ENCODE assay signal across 1 cellular context in the genomic region with DNA sequence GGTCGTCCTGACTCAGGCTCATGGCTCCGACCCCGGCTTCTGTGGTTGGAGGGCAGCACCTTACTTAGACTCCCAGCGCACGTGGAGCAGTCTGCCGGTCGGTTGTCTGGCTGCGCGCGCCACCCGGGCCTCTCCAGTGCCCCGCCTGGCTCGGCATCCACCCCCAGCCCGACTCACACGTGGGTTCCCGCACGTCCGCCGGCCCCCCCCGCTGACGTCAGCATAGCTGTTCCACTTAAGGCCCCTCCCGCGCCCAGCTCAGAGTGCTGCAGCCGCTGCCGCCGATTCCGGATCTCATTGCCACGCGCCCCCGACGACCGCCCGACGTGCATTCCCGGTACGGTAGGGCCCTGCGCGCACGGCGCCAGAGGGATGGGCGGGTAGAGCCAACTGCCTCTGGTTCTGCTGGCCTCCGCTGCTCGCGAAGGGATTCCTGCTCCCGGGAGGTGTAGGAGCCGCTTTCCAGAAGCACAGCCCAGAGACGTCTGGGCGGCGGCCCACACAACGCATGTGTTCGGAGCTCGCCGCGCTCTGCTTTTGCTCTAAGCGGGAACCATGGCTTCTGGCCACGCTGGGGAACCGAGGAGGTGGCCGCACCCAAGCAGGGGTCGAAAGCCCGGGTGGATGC.
A peak's percentile ranks its signal among the peaks of the same experiment; 100 is the strongest.
TF ChIP-seq lines count a peak whose summit lies in the region.

Gene LDHA (plus strand): TSS at position 264 of the 628 bp plus-strand sequence. CDS start 2,280 bp downstream, outside the sequence.

TF ChIP-seq in HepG2, 621 proteins besides CTCF, POLR2A, EP300 and RAD21 (continued from another document and continues in another):
- TF ChIP-seq, protein P1, sequence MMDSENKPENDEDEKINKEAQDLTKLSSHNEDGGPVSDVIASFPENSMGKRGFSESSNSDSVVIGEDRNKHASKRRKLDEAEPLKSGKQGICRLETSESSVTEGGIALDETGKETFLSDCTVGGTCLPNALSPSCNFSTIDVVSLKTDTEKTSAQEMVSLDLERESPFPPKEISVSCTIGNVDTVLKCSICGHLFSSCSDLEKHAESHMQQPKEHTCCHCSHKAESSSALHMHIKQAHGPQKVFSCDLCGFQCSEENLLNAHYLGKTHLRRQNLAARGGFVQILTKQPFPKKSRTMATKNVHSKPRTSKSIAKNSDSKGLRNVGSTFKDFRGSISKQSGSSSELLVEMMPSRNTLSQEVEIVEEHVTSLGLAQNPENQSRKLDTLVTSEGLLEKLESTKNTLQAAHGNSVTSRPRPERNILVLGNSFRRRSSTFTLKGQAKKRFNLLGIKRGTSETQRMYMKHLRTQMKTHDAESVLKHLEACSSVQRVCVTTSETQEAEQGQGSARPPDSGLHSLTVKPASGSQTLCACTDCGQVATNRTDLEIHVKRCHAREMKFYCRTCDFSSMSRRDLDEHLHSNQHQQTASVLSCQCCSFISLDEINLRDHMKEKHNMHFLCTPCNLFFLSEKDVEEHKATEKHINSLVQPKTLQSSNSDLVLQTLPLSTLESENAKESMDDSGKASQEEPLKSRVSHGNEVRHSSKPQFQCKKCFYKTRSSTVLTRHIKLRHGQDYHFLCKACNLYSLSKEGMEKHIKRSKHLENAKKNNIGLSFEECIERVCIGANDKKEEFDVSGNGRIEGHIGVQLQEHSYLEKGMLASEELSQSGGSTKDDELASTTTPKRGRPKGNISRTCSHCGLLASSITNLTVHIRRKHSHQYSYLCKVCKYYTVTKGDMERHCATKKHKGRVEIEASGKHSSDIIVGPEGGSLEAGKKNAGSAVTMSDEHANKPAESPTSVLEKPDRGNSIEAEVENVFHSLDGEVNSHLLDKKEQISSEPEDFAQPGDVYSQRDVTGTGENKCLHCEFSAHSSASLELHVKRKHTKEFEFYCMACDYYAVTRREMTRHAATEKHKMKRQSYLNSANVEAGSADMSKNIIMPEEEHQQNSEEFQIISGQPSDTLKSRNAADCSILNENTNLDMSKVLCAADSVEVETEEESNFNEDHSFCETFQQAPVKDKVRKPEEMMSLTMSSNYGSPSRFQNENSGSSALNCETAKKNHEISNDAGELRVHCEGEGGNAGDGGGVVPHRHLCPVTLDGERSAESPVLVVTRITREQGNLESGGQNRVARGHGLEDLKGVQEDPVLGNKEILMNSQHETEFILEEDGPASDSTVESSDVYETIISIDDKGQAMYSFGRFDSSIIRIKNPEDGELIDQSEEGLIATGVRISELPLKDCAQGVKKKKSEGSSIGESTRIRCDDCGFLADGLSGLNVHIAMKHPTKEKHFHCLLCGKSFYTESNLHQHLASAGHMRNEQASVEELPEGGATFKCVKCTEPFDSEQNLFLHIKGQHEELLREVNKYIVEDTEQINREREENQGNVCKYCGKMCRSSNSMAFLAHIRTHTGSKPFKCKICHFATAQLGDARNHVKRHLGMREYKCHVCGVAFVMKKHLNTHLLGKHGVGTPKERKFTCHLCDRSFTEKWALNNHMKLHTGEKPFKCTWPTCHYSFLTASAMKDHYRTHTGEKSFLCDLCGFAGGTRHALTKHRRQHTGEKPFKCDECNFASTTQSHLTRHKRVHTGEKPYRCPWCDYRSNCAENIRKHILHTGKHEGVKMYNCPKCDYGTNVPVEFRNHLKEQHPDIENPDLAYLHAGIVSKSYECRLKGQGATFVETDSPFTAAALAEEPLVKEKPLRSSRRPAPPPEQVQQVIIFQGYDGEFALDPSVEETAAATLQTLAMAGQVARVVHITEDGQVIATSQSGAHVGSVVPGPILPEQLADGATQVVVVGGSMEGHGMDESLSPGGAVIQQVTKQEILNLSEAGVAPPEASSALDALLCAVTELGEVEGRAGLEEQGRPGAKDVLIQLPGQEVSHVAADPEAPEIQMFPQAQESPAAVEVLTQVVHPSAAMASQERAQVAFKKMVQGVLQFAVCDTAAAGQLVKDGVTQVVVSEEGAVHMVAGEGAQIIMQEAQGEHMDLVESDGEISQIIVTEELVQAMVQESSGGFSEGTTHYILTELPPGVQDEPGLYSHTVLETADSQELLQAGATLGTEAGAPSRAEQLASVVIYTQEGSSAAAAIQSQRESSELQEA (CRISPR knock-in tag; IDR thresholded peaks at IDR 0.05; ENCODE audit: not compliant biosample characterization) = peak; percentile 92
- TF ChIP-seq NR2F6 (IDR thresholded peaks at IDR 0.05) (0 out of 2 replicates have a peak, but pooled peaks have one; percentile 8), NR2F6 (CRISPR knock-in tag; IDR thresholded peaks at IDR 0.05) (peak; percentile 66), ZNF670 (CRISPR knock-in tag; IDR thresholded peaks at IDR 0.05; ENCODE audit: borderline replicate concordance) (peak; percentile 89; the same call in 1 of the 2 replicates), MXD4 (CRISPR knock-in tag; IDR thresholded peaks at IDR 0.05) (peak; percentile 99), TMF1 (CRISPR knock-in tag; IDR thresholded peaks at IDR 0.05; ENCODE audit: low read depth) (peak; percentile 98), CBFB (CRISPR knock-in tag; IDR thresholded peaks at IDR 0.05) (peak; percentile 76; the same call in 1 of the 2 replicates), PCBP1 (IDR thresholded peaks at IDR 0.05; ENCODE audit: borderline replicate concordance, low read depth, low read length) (0 out of 2 replicates have a peak, but pooled peaks have one; percentile 65), ZBTB1 (CRISPR knock-in tag; IDR thresholded peaks at IDR 0.05; ENCODE audit: borderline replicate concordance) (no peak), RARA (CRISPR knock-in tag; IDR thresholded peaks at IDR 0.05) (peak; percentile 73), HDAC6 (IDR thresholded peaks at IDR 0.05; ENCODE audit: low read depth, low read length) (0 out of 2 replicates have a peak, but pooled peaks have one; percentile 74), ZNF7 (CRISPR knock-in tag; IDR thresholded peaks at IDR 0.05) (no peak), ZMYM2 (CRISPR knock-in tag; IDR thresholded peaks at IDR 0.05) (peak; percentile 85), PRDM10 (CRISPR knock-in tag; IDR thresholded peaks at IDR 0.05; ENCODE audit: low read depth) (no peak), HES4 (CRISPR knock-in tag; IDR thresholded peaks at IDR 0.05; ENCODE audit: borderline replicate concordance) (peak; percentile 97), ZNF724P (CRISPR knock-in tag; IDR thresholded peaks at IDR 0.05; ENCODE audit: borderline replicate concordance) (no peak; the same call in 1 of the 2 replicates), RBM39 (IDR thresholded peaks at IDR 0.05; ENCODE audit: low read depth, low read length, poor library complexity, severe bottlenecking) (peak; percentile 100), NR2C2 (CRISPR knock-in tag; IDR thresholded peaks at IDR 0.05; ENCODE audit: borderline replicate concordance) (peak; percentile 45; the same call in 1 of the 2 replicates), ZNF468 (CRISPR knock-in tag; IDR thresholded peaks at IDR 0.05) (peak; percentile 92), ZNF878 (CRISPR knock-in tag; IDR thresholded peaks at IDR 0.05) (peak; percentile 100), NR3C1 (CRISPR knock-in tag; IDR thresholded peaks at IDR 0.05) (no peak), ZFY (CRISPR knock-in tag; IDR thresholded peaks at IDR 0.05) (peak; percentile 85), ZNF761 (CRISPR knock-in tag; conservative IDR thresholded peaks at IDR 0.05) (peak; percentile 97), HNF4A (CRISPR knock-in tag; IDR thresholded peaks at IDR 0.05) (0 out of 2 replicates have a peak, but pooled peaks have one; percentile 14)
- TF ChIP-seq, protein P2, sequence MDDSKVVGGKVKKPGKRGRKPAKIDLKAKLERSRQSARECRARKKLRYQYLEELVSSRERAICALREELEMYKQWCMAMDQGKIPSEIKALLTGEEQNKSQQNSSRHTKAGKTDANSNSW (CRISPR knock-in tag; IDR thresholded peaks at IDR 0.05; ENCODE audit: borderline replicate concordance) = no peak; the same call in 1 of the 2 replicates
- TF ChIP-seq, protein P3, sequence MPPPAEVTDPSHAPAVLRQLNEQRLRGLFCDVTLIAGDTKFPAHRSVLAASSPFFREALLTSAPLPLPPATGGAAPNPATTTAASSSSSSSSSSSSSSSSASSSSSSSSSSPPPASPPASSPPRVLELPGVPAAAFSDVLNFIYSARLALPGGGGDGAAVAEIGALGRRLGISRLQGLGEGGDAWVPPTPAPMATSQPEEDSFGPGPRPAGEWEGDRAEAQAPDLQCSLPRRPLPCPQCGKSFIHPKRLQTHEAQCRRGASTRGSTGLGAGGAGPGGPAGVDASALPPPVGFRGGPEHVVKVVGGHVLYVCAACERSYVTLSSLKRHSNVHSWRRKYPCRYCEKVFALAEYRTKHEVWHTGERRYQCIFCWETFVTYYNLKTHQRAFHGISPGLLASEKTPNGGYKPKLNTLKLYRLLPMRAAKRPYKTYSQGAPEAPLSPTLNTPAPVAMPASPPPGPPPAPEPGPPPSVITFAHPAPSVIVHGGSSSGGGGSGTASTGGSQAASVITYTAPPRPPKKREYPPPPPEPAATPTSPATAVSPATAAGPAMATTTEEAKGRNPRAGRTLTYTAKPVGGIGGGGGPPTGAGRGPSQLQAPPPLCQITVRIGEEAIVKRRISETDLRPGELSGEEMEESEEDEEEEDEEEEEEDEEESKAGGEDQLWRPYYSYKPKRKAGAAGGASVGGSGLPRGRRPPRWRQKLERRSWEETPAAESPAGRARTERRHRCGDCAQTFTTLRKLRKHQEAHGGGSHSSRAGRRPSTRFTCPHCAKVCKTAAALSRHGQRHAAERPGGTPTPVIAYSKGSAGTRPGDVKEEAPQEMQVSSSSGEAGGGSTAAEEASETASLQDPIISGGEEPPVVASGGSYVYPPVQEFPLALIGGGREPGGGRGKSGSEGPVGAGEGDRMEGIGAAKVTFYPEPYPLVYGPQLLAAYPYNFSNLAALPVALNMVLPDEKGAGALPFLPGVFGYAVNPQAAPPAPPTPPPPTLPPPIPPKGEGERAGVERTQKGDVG (CRISPR knock-in tag; IDR thresholded peaks at IDR 0.05; ENCODE audit: borderline replicate concordance) = peak; percentile 88; the same call in 1 of the 2 replicates
- TF ChIP-seq, protein P4, sequence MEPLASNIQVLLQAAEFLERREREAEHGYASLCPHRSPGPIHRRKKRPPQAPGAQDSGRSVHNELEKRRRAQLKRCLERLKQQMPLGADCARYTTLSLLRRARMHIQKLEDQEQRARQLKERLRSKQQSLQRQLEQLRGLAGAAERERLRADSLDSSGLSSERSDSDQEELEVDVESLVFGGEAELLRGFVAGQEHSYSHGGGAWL (CRISPR knock-in tag; IDR thresholded peaks at IDR 0.05) = peak; percentile 99
- TF ChIP-seq, protein P5, sequence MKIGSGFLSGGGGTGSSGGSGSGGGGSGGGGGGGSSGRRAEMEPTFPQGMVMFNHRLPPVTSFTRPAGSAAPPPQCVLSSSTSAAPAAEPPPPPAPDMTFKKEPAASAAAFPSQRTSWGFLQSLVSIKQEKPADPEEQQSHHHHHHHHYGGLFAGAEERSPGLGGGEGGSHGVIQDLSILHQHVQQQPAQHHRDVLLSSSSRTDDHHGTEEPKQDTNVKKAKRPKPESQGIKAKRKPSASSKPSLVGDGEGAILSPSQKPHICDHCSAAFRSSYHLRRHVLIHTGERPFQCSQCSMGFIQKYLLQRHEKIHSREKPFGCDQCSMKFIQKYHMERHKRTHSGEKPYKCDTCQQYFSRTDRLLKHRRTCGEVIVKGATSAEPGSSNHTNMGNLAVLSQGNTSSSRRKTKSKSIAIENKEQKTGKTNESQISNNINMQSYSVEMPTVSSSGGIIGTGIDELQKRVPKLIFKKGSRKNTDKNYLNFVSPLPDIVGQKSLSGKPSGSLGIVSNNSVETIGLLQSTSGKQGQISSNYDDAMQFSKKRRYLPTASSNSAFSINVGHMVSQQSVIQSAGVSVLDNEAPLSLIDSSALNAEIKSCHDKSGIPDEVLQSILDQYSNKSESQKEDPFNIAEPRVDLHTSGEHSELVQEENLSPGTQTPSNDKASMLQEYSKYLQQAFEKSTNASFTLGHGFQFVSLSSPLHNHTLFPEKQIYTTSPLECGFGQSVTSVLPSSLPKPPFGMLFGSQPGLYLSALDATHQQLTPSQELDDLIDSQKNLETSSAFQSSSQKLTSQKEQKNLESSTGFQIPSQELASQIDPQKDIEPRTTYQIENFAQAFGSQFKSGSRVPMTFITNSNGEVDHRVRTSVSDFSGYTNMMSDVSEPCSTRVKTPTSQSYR (CRISPR knock-in tag; IDR thresholded peaks at IDR 0.05; ENCODE audit: borderline replicate concordance) = peak; percentile 81
- TF ChIP-seq, protein P6, sequence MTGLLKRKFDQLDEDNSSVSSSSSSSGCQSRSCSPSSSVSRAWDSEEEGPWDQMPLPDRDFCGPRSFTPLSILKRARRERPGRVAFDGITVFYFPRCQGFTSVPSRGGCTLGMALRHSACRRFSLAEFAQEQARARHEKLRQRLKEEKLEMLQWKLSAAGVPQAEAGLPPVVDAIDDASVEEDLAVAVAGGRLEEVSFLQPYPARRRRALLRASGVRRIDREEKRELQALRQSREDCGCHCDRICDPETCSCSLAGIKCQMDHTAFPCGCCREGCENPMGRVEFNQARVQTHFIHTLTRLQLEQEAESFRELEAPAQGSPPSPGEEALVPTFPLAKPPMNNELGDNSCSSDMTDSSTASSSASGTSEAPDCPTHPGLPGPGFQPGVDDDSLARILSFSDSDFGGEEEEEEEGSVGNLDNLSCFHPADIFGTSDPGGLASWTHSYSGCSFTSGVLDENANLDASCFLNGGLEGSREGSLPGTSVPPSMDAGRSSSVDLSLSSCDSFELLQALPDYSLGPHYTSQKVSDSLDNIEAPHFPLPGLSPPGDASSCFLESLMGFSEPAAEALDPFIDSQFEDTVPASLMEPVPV (CRISPR knock-in tag; IDR thresholded peaks at IDR 0.05) = peak; percentile 98
- TF ChIP-seq, protein P7, sequence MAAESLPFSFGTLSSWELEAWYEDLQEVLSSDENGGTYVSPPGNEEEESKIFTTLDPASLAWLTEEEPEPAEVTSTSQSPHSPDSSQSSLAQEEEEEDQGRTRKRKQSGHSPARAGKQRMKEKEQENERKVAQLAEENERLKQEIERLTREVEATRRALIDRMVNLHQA (CRISPR knock-in tag; IDR thresholded peaks at IDR 0.05) = no peak; the same call in 1 of the 2 replicates
